ENCODE assay signal across 8 cellular contexts in genomic region chr9:37466037-37466709, GRCh38. TPM values are rescaled to one million over a fixed set of nuclear protein-coding genes. Genes with fewer than 3 reads are reported as not detected.
DNase-seq lines count a peak whose midpoint lies in the region; ATAC-seq and TF ChIP-seq lines count a peak whose summit lies in the region.

No MANE protein-coding gene starts in this region.

- intact Hi-C loops in colonic mucosa (cut with DNase I), result no loop called here

- H3K4me3 ChIP-seq in colonic mucosa, result peak overlapping the region; percentile 93

- H3K9me3 ChIP-seq in KOPT-K1 (ENCODE audit: insufficient read depth, low read length, poor library complexity, severe bottlenecking) (no peaks in the 10 kb centered on the region), colonic mucosa (no peaks in the 10 kb centered on the region)

- H3K27ac ChIP-seq in KOPT-K1 (ENCODE audit: low read depth, low read length, poor library complexity, severe bottlenecking), result peak overlapping the region; percentile 89
- H3K27ac ChIP-seq in colonic mucosa, result peak overlapping the region; percentile 96

- TF ChIP-seq CTCF in colonic mucosa (IDR thresholded peaks at IDR 0.05), result no peak

- H3K27me3 ChIP-seq in colonic mucosa, result no peaks in the 10 kb centered on the region

- H3K4me1 ChIP-seq in colonic mucosa, result peaks cover 7% of the 10 kb centered on the region

- H3K36me3 ChIP-seq in KOPT-K1 (ENCODE audit: insufficient read depth, low read length), result 0 out of 2 replicates have a peak, but pooled peaks cover 9% of the 10 kb centered on the region
- no peaks in the 10 kb centered on the region for H3K36me3 ChIP-seq in colonic mucosa

- peak; percentile 84 for DNase-seq in COR-L47 (lab: John Stamatoyannopoulos, UW)
- peak; percentile 13 for DNase-seq in T-helper 22 cell (ENCODE audit: low read depth)
- DNase-seq in colonic mucosa, result peak; percentile 81
- peak; percentile 95 for DNase-seq in left kidney (ENCODE audit: low read depth, low spot score)
- peak; percentile 43 for DNase-seq in stimulated activated CD4-positive, alpha-beta T cell treated with anti-CD3 and anti-CD28 coated beads, Interleukin-1b, Interleukin-23, amount 100 ng/mL, for 48 hours

- peak; percentile 5 for ATAC-seq in GM21447 (IDR thresholded peaks at IDR 0.05; ENCODE audit: unreplicated experiment)
- ATAC-seq in HG03520 (IDR thresholded peaks at IDR 0.05; ENCODE audit: unreplicated experiment), result no peak

- peak overlapping the region; percentile 80 to 91 for H3K9ac ChIP-seq in colonic mucosa (ENCODE audit: low read depth in 2 of 2, low read length in 2 of 2)

RNA-seq across cellular contexts. Expression of gene ZBTB5, which starts 0.9 kb away (rescaled TPM):
- total RNA-seq in colonic mucosa, result 1 to 10 TPM; 8.9 to 9.7 TPM

RNA-seq across cellular contexts. Expression of gene POLR1E, which starts 19.6 kb away (rescaled TPM):
- 10 to 100 TPM; 10.8 to 19.3 TPM for total RNA-seq in colonic mucosa

RNA-seq across cellular contexts. Expression of gene GRHPR, which starts 43.7 kb away (rescaled TPM):
- 10 to 100 TPM; 71.1 to 94.0 TPM for total RNA-seq in colonic mucosa

Comparison
In these comparisons a context has a peak if more than half of its experiments do, and no peak if none do; other contexts are left out.
1. DNase-seq: peak in every context shown above with its lines; median percentile 95 in left kidney; 84 in COR-L47; 81 in colonic mucosa; 43 in stimulated activated CD4-positive, alpha-beta T cell treated with anti-CD3 and anti-CD28 coated beads, Interleukin-1b, Interleukin-23, amount 100 ng/mL, for 48 hours; 13 in T-helper 22 cell.